8 cellular contexts compared by ENCODE assay signal in the genomic region with DNA sequence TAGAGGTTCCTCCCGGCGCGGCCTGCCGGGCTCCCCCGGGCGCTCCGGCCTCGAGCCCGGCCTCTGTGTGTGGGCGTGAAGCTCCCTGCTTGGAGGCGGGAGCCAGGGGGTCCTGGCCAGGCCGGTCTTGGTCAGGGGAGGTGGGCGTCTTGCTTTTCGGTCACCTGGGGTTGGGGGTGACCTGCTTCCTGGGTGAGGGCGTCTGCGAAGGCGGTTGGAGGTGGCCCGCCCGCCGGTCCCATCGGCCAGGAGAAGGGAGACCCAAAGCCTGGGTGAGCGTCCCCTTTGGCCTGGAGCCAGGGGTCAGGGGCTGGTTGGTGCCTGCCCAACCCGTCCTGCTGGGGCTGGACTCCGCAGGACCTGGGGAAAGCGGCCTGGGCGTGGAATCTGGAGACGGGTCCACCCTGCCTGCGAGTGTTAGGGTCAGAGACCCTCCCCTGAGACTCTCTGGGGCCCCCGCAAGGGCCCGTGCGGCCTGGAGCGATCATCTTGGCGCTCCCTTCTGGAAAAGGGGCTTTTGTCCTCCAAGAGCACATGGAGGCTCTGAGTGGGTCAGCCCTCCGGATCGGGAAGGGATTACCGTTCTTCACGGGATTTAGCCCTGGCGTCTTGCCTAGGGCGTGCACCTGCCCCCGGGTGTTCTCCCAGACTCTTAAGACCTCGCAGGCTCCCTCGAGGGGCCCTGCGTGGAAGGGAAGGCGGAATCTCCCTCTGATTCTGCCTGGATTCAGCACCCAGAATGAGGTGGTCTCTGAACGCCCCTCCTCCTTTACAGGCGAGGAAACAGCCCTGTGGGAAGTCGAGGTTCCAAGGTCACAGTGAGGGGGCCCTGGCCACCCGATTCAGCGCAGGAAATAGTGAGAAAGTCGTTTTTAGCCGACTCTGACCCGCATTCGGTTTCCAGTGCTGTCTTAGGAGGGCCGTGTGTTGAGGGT. TPM values are rescaled to one million over a fixed set of nuclear protein-coding genes. Genes with fewer than 3 reads are reported as not detected.
DNase-seq lines count a peak whose midpoint lies in the region; ATAC-seq and TF ChIP-seq lines count a peak whose summit lies in the region.

No MANE protein-coding gene starts in this region.

- no peaks in the 10 kb centered on the region for H3K9me3 ChIP-seq in Panc1 (ENCODE audit: control insufficient read depth, insufficient read depth, low read depth, low read length)
- H3K9me3 ChIP-seq in duodenal mucosa (ENCODE audit: control insufficient read depth in 1 of 2, low read length in 2 of 2): no peaks in the 10 kb centered on the region
- no peaks in the 10 kb centered on the region for H3K9me3 ChIP-seq in mesenchymal stem cell (ENCODE audit: control insufficient read depth, low read length)
- H3K9me3 ChIP-seq in upper lobe of left lung: no peaks in the 10 kb centered on the region

- WGBS in mesenchymal stem cell: 1% methylated on average over 54 of the region's 54 CpGs
- WGBS in upper lobe of left lung, 2 donors: 0 to 1% methylated on average over 1 to 51 of the region's 54 CpGs

- peak overlapping the region; percentile 87 to 94 for H3K4me3 ChIP-seq in Panc1 (ENCODE audit: low read depth in 2 of 2, low read length in 2 of 2)
- peak overlapping the region; percentile 90 to 96 for H3K4me3 ChIP-seq in duodenal mucosa (ENCODE audit: low read depth in 1 of 2, low read length in 2 of 2)
- H3K4me3 ChIP-seq in mesenchymal stem cell (ENCODE audit: insufficient read depth in 1 of 2, low read depth in 1 of 2, low read length in 2 of 2): peak overlapping the region; percentile 95
- peak overlapping the region; percentile 66 to 99 (median 98) for H3K4me3 ChIP-seq in upper lobe of left lung

- peak overlapping the region in 1 of 2 experiments; percentile 73 for H2BK12ac ChIP-seq in mesenchymal stem cell (ENCODE audit: low read length in 2 of 2)

- H2BK120ac ChIP-seq in mesenchymal stem cell (ENCODE audit: low read depth, low read length): peak overlapping the region; percentile 93

- POLR2A ChIA-PET in activated CD4-positive, alpha-beta T cell treated with anti-CD3 and anti-CD28 coated beads for 36 hours (lab: Charles Lee): interaction anchor here (0.7 kb wide), 1 partner anchor 15 kb away, joined by 3 read pairs; no protein-coding TSS in a partner anchor
- POLR2A ChIA-PET in Panc1 (lab: Charles Lee): no interaction called here

- TSS peak; percentile 85 for BruUV-seq in Panc1 (replicated peaks; lab: Mats Ljungman, UMichigan)

- H4K8ac ChIP-seq in mesenchymal stem cell (ENCODE audit: low read length): peak overlapping the region; percentile 74

- peak overlapping the region; percentile 76 for H2AK5ac ChIP-seq in mesenchymal stem cell (ENCODE audit: low read length, severe bottlenecking)

- peak overlapping the region; percentile 80 to 98 for H3K4ac ChIP-seq in mesenchymal stem cell (ENCODE audit: low read depth in 1 of 2, low read length in 2 of 2)

- no peaks in the 10 kb centered on the region for H3K79me1 ChIP-seq in mesenchymal stem cell (replicated peaks; ENCODE audit: low read length, poor library complexity, severe bottlenecking)

- no peaks in the 10 kb centered on the region for H3K27me3 Mint-ChIP-seq in activated CD4-positive, alpha-beta T cell treated with anti-CD3 and anti-CD28 coated beads for 36 hours

- H3K27me3 ChIP-seq in Panc1 (ENCODE audit: control insufficient read depth, insufficient read depth, low read length) (no peaks in the 10 kb centered on the region), duodenal mucosa (ENCODE audit: control insufficient read depth in 1 of 2, insufficient read depth in 2 of 2, low read length in 2 of 2) (no peaks in the 10 kb centered on the region), mesenchymal stem cell (ENCODE audit: control insufficient read depth in 1 of 2, insufficient read depth in 1 of 2, low read length in 2 of 2) (no peaks in the 10 kb centered on the region), upper lobe of left lung (no peaks in the 10 kb centered on the region)

- no peak for TF ChIP-seq EP300 in upper lobe of left lung (IDR thresholded peaks at IDR 0.05)

- DNase-seq in activated CD4-positive, alpha-beta T cell treated with anti-CD3 and anti-CD28 coated beads for 36 hours: peak; percentile 41
- no peak for DNase-seq in activated CD4-positive, alpha-beta T cell treated with anti-CD3 and anti-CD28 coated beads, Interleukin-2, amount 50 U/mL, for 4 hours
- DNase-seq in Panc1 (ENCODE audit: low read depth, low spot score) (no peak), mesenchymal stem cell (peak; percentile 70), upper lobe of left lung (peak in 1 of 2 donors; percentile 62), 8988T (no peak)

- H3K4me1 Mint-ChIP-seq in activated CD4-positive, alpha-beta T cell treated with anti-CD3 and anti-CD28 coated beads for 36 hours: peaks cover 36% of the 10 kb centered on the region

- H3K14ac ChIP-seq in mesenchymal stem cell (ENCODE audit: low read length in 2 of 2): peak overlapping the region; percentile 79 to 89

- H4K91ac ChIP-seq in mesenchymal stem cell (ENCODE audit: low read length): peak overlapping the region; percentile 85

- H3K27ac ChIP-seq in Panc1 (ENCODE audit: low read length) (peak overlapping the region; percentile 88), duodenal mucosa (ENCODE audit: low read depth, low read length) (peak overlapping the region; percentile 70), mesenchymal stem cell (ENCODE audit: low read length, poor library complexity, severe bottlenecking) (peak overlapping the region; percentile 50), upper lobe of left lung (peak overlapping the region; percentile 86 to 96 (median 90))

- H3K18ac ChIP-seq in mesenchymal stem cell (ENCODE audit: low read depth in 1 of 2, low read length in 2 of 2): peak overlapping the region; percentile 94

- peak overlapping the region; percentile 95 for H3K4me2 ChIP-seq in mesenchymal stem cell (ENCODE audit: low read length, poor library complexity, severe bottlenecking)

- CTCF ChIA-PET in activated CD4-positive, alpha-beta T cell treated with anti-CD3 and anti-CD28 coated beads for 36 hours (lab: Charles Lee): no interaction called here
- CTCF ChIA-PET in Panc1 (lab: Charles Lee): interaction anchor here (0.5 kb wide), 1 partner anchor 56 kb away, joined by 3 read pairs; no protein-coding TSS in a partner anchor

- H3K9ac ChIP-seq in duodenal mucosa (ENCODE audit: low read depth in 1 of 2, low read length in 2 of 2) (peak overlapping the region; percentile 88 to 92), mesenchymal stem cell (ENCODE audit: low read length) (peak overlapping the region; percentile 95)

- H3K23ac ChIP-seq in mesenchymal stem cell (ENCODE audit: low read length in 2 of 2): peak overlapping the region; percentile 24 to 63

- H2AFZ ChIP-seq in mesenchymal stem cell (ENCODE audit: low read depth, low read length): no peak overlapping the region

- peak overlapping the region; percentile 87 for H2BK5ac ChIP-seq in mesenchymal stem cell (ENCODE audit: low read depth, low read length, poor library complexity, severe bottlenecking)

- peaks cover 6% of the 10 kb centered on the region for H3K36me3 Mint-ChIP-seq in activated CD4-positive, alpha-beta T cell treated with anti-CD3 and anti-CD28 coated beads for 36 hours (ENCODE audit: low read depth)

- H3K36me3 ChIP-seq in Panc1 (ENCODE audit: control insufficient read depth, insufficient read depth, low read length): peaks cover 8% of the 10 kb centered on the region; the same call in 1 of the 2 replicates
- peaks cover 0 to 5% of the 10 kb centered on the region in 2 donors for H3K36me3 ChIP-seq in duodenal mucosa (ENCODE audit: control insufficient read depth in 1 of 2, insufficient read depth in 2 of 2, low read length in 2 of 2)
- peaks cover 0 to 16% of the 10 kb centered on the region in 2 experiments for H3K36me3 ChIP-seq in mesenchymal stem cell (ENCODE audit: control insufficient read depth in 1 of 2, insufficient read depth in 2 of 2, low read depth in 1 of 2, low read length in 2 of 2)
- peaks cover 0 to 9% (median 3%) of the 10 kb centered on the region in 4 donors for H3K36me3 ChIP-seq in upper lobe of left lung

- no peak for TF ChIP-seq CTCF in Panc1 (IDR thresholded peaks at IDR 0.05)
- TF ChIP-seq CTCF in upper lobe of left lung (IDR thresholded peaks at IDR 0.05): peak in 2 of 6 experiments; percentile 12 to 18

- intact Hi-C loops in activated CD4-positive, alpha-beta T cell treated with anti-CD3 and anti-CD28 coated beads for 36 hours (cut with DNase I, micrococcal nuclease): loop anchor here (1.0 to 5.0 kb wide), 12 partner anchors 29 to 224 kb away; a partner anchor contains a TSS
- intact Hi-C loops in Panc1 (cut with micrococcal nuclease; ENCODE audit: unreplicated experiment): no loop called here

- H3K4me1 ChIP-seq in Panc1 (ENCODE audit: control insufficient read depth, insufficient read depth, low read length) (peaks cover 19% of the 10 kb centered on the region), duodenal mucosa (ENCODE audit: control insufficient read depth in 1 of 2, insufficient read depth in 2 of 2, low read length in 2 of 2) (peaks cover 14 to 35% of the 10 kb centered on the region in 2 donors), mesenchymal stem cell (ENCODE audit: control insufficient read depth, insufficient read depth, low read depth, low read length) (peaks cover 47% of the 10 kb centered on the region), upper lobe of left lung (peaks cover 36 to 62% (median 41%) of the 10 kb centered on the region in 4 donors)

- no peak for ATAC-seq in activated CD4-positive, alpha-beta T cell treated with anti-CD3 and anti-CD28 coated beads for 36 hours
- ATAC-seq in HG02852 (IDR thresholded peaks at IDR 0.05; ENCODE audit: unreplicated experiment) (peak; percentile 4), Panc1 (no peak), upper lobe of left lung (ENCODE audit: low FRiP score in 2 of 2) (peak; percentile 21 to 45)

- H3K4me3 Mint-ChIP-seq in activated CD4-positive, alpha-beta T cell treated with anti-CD3 and anti-CD28 coated beads for 36 hours: peak overlapping the region; percentile 90

- no peak for TF ChIP-seq POLR2A in upper lobe of left lung (IDR thresholded peaks at IDR 0.05)

- peak overlapping the region; percentile 6 for H2BK15ac ChIP-seq in mesenchymal stem cell (ENCODE audit: low read depth, poor library complexity, severe bottlenecking)

- peak overlapping the region; percentile 58 for H3K27ac Mint-ChIP-seq in activated CD4-positive, alpha-beta T cell treated with anti-CD3 and anti-CD28 coated beads for 36 hours

- no peaks in the 10 kb centered on the region for H3K9me3 Mint-ChIP-seq in activated CD4-positive, alpha-beta T cell treated with anti-CD3 and anti-CD28 coated beads for 36 hours (ENCODE audit: low read depth)

- in situ Hi-C loops in Panc1 (cut with HindIII; ENCODE audit: low pct_unique_long_range_greater_than_20kb, low sequenced_read_pairs): no loop called here

RNA-seq across cellular contexts. Expression of a gene that starts 0.8 kb away (rescaled TPM):
- total RNA-seq in activated CD4-positive, alpha-beta T cell treated with anti-CD3 and anti-CD28 coated beads for 36 hours: 100 to 1,000 TPM; 165 to 175 TPM
- total RNA-seq in Panc1 (2021; ENCODE audit: unreplicated experiment): 653 TPM
- 956 TPM for polyA plus RNA-seq in Panc1 (2012; ENCODE audit: insufficient read length)
- 617 TPM for polyA plus RNA-seq in mesenchymal stem cell (2013, experiment 1 of 2)
- 607 TPM for polyA plus RNA-seq in mesenchymal stem cell (2013, experiment 2 of 2)
- total RNA-seq in upper lobe of left lung: 100 to 1,000 TPM; 222 to 429 (median 387) TPM

RNA-seq across cellular contexts. Expression of a gene that starts 16.5 kb away (rescaled TPM):
- under 1 TPM; 0.48 to 0.53 TPM for total RNA-seq in activated CD4-positive, alpha-beta T cell treated with anti-CD3 and anti-CD28 coated beads for 36 hours
- total RNA-seq in Panc1 (2021; ENCODE audit: unreplicated experiment) (15.1 TPM), upper lobe of left lung (under 1 TPM in 3 of 6 donors, not detected in 3; 0.46 to 0.47 (median 0.46) TPM)
- polyA plus RNA-seq in Panc1 (2012; ENCODE audit: insufficient read length): 22.3 TPM
- polyA plus RNA-seq in mesenchymal stem cell (2013, experiment 1 of 2): 2.0 TPM
- 2.1 TPM for polyA plus RNA-seq in mesenchymal stem cell (2013, experiment 2 of 2)

RNA-seq across cellular contexts. Expression of a gene that starts 29.3 kb away (rescaled TPM):
- 10 to 100 TPM; 22.5 to 25.3 TPM for total RNA-seq in activated CD4-positive, alpha-beta T cell treated with anti-CD3 and anti-CD28 coated beads for 36 hours
- total RNA-seq in Panc1 (2021; ENCODE audit: unreplicated experiment) (0.69 TPM), upper lobe of left lung (1 to 10 TPM in 4 of 6 donors, not detected in 2; 2.3 to 6.1 (median 3.8) TPM)
- polyA plus RNA-seq in Panc1 (2012; ENCODE audit: insufficient read length): 1.4 TPM
- polyA plus RNA-seq in mesenchymal stem cell (2013, experiment 1 of 2): not detected
- 0.07 TPM for polyA plus RNA-seq in mesenchymal stem cell (2013, experiment 2 of 2)

RNA-seq across cellular contexts. Expression of a gene that starts 41.6 kb away (rescaled TPM):
- 10 to 100 TPM; 36.7 to 41.5 TPM for total RNA-seq in activated CD4-positive, alpha-beta T cell treated with anti-CD3 and anti-CD28 coated beads for 36 hours
- 80.5 TPM for total RNA-seq in Panc1 (2021; ENCODE audit: unreplicated experiment)
- 116 TPM for polyA plus RNA-seq in Panc1 (2012; ENCODE audit: insufficient read length)
- polyA plus RNA-seq in mesenchymal stem cell (2013, experiment 1 of 2): 82.8 TPM
- 82.0 TPM for polyA plus RNA-seq in mesenchymal stem cell (2013, experiment 2 of 2)
- 100 to 1,000 TPM in 1 of 6 donors, 10 to 100 TPM in 5; 42.7 to 140 (median 52.4) TPM for total RNA-seq in upper lobe of left lung

Comparison
In these comparisons a context has a peak if more than half of its experiments do, and no peak if none do; other contexts are left out.
1. DNase-seq: peak in activated CD4-positive, alpha-beta T cell treated with anti-CD3 and anti-CD28 coated beads for 36 hours (single experiment) and mesenchymal stem cell (single experiment); none in activated CD4-positive, alpha-beta T cell treated with anti-CD3 and anti-CD28 coated beads, Interleukin-2, amount 50 U/mL, for 4 hours (0 of 2), Panc1 (single experiment) and 8988T (single experiment).
2. ATAC-seq: peak in HG02852 (single experiment) and upper lobe of left lung (2 of 2); none in activated CD4-positive, alpha-beta T cell treated with anti-CD3 and anti-CD28 coated beads for 36 hours (single experiment) and Panc1 (single experiment).
3. RNA of a gene that starts 16.5 kb away (total RNA-seq): 15.1 TPM in Panc1 (single experiment); 0.48 to 0.53 TPM in activated CD4-positive, alpha-beta T cell treated with anti-CD3 and anti-CD28 coated beads for 36 hours and 0.46 to 0.47 TPM in upper lobe of left lung; every median in the first group is over 10 times any median in the second.
4. Peak in every context shown above with its lines, with median percentiles within 50 percentile points of each other: H3K27ac ChIP-seq and H3K4me3 ChIP-seq.